In the genomic region with DNA sequence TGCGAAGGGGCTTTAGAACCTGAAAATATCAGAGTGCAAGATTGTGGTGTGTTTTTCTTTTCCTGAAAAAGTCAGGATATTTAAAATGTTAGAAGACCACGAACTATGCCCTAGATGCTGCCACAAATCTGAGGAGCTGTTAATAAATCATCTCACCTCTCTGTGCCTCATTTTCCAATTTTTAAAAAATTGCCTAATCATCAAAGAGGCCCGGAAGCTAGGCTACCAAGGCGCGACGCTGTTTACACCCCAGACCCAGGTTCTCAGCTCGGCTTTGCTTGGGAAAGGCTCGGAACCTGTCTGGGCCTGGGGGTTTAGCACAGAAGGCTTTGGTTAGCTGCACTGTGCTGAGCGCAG, we compare ENCODE assay signal across 9 cellular contexts.
DNase-seq lines count a peak whose midpoint lies in the region; ATAC-seq and TF ChIP-seq lines count a peak whose summit lies in the region.
"Had no signal": no experiment of that assay in that cellular context is flagged by ENCODE, and none has a peak within 500 bp of the region (broad histone marks: within the 10 kb centered on the region; RNA-seq: fewer than 3 reads in every experiment).

No MANE protein-coding gene starts in this region.

- no peaks in the 10 kb centered on the region for H3K9me3 Mint-ChIP-seq in activated T-cell treated with anti-CD3 and anti-CD28 coated beads, Interleukin-2, amount 50 U/mL, for 72 hours
- H3K9me3 Mint-ChIP-seq in activated naive CD8-positive, alpha-beta T cell treated with anti-CD3 and anti-CD28 coated beads, Interleukin-2, amount 50 U/mL, for 24 hours, result no peaks in the 10 kb centered on the region
- H3K9me3 Mint-ChIP-seq: activated CD4-positive, alpha-beta T cell treated with anti-CD3 and anti-CD28 coated beads, Interleukin-2, amount 10 ng/mL, durations not matched to agents 7 days and 5 days had no signal

- TF ChIP-seq CTCF in right lobe of liver (IDR thresholded peaks at IDR 0.05) (no peak), omental fat pad (IDR thresholded peaks at IDR 0.05) (no peak), colonic mucosa (IDR thresholded peaks at IDR 0.05) (no peak)

- H3K27ac Mint-ChIP-seq in activated T-cell treated with anti-CD3 and anti-CD28 coated beads, Interleukin-2, amount 50 U/mL, for 72 hours, result no peak overlapping the region
- H3K27ac Mint-ChIP-seq in activated naive CD8-positive, alpha-beta T cell treated with anti-CD3 and anti-CD28 coated beads, Interleukin-2, amount 50 U/mL, for 24 hours, result no peak overlapping the region
- H3K27ac Mint-ChIP-seq: activated CD4-positive, alpha-beta T cell treated with anti-CD3 and anti-CD28 coated beads, Interleukin-2, amount 10 ng/mL, durations not matched to agents 7 days and 5 days had no signal

- H3K4me1 ChIP-seq in right lobe of liver (no peaks in the 10 kb centered on the region), colonic mucosa (no peaks in the 10 kb centered on the region)

- intact Hi-C loops in right lobe of liver (cut with DNase I) (no loop called here), colonic mucosa (cut with DNase I) (no loop called here)

- H3K36me3 Mint-ChIP-seq in activated T-cell treated with anti-CD3 and anti-CD28 coated beads, Interleukin-2, amount 50 U/mL, for 72 hours (ENCODE audit: insufficient read depth in 2 of 2), result no peaks in the 10 kb centered on the region
- no peaks in the 10 kb centered on the region for H3K36me3 Mint-ChIP-seq in activated naive CD8-positive, alpha-beta T cell treated with anti-CD3 and anti-CD28 coated beads, Interleukin-2, amount 50 U/mL, for 24 hours (ENCODE audit: low read depth)

- H3K27me3 ChIP-seq in right lobe of liver (no peaks in the 10 kb centered on the region), colonic mucosa (no peaks in the 10 kb centered on the region)

- no peak overlapping the region for H3K9ac ChIP-seq in colonic mucosa (ENCODE audit: low read depth in 2 of 2, low read length in 2 of 2)

- H3K36me3 ChIP-seq in right lobe of liver (no peaks in the 10 kb centered on the region), colonic mucosa (no peaks in the 10 kb centered on the region)

- H3K27ac ChIP-seq in right lobe of liver (no peak overlapping the region), temporal lobe (ENCODE audit: low read depth, low read length) (peak overlapping the region; percentile 22), colonic mucosa (no peak overlapping the region)

- DNase-seq in activated T-cell treated with anti-CD3 and anti-CD28 coated beads, Interleukin-2, amount 50 U/mL, for 72 hours, result no peak
- DNase-seq in activated T-cell treated with anti-CD3 and anti-CD28 coated beads for 4 hours (no peak), right lobe of liver (no peak), omental fat pad (ENCODE audit: low spot score) (no peak), colonic mucosa (no peak)
- no peak for DNase-seq in activated naive CD8-positive, alpha-beta T cell treated with anti-CD3 and anti-CD28 coated beads, Interleukin-2, amount 50 U/mL, for 24 hours
- no peak for DNase-seq in activated CD4-positive, alpha-beta T cell treated with anti-CD3 and anti-CD28 coated beads for 1 hour

- WGBS in right lobe of liver (ENCODE audit: insufficient coverage, low coverage, low lambda C conversion rate, missing lambda C conversion rate), result 52% methylated on average over 8 of the region's 9 CpGs

- no peak for ATAC-seq in activated T-cell treated with anti-CD3 and anti-CD28 coated beads, Interleukin-2, amount 50 U/mL, for 72 hours (replicated peaks in 1 of 2)
- no peak for ATAC-seq in activated naive CD8-positive, alpha-beta T cell treated with anti-CD3 and anti-CD28 coated beads, Interleukin-2, amount 50 U/mL, for 24 hours
- ATAC-seq in right lobe of liver, result no peak
- ATAC-seq in omental fat pad (ENCODE audit: low FRiP score), result no peak

- H3K4me3 Mint-ChIP-seq in activated T-cell treated with anti-CD3 and anti-CD28 coated beads, Interleukin-2, amount 50 U/mL, for 72 hours, result peak overlapping the region; percentile 32 to 54
- H3K4me3 Mint-ChIP-seq in activated naive CD8-positive, alpha-beta T cell treated with anti-CD3 and anti-CD28 coated beads, Interleukin-2, amount 50 U/mL, for 24 hours, result peak overlapping the region; percentile 40
- H3K4me3 Mint-ChIP-seq: activated CD4-positive, alpha-beta T cell treated with anti-CD3 and anti-CD28 coated beads, Interleukin-2, amount 10 ng/mL, durations not matched to agents 7 days and 5 days had no signal

- H3K4me3 ChIP-seq in right lobe of liver, result peak overlapping the region in 2 of 3 donors; percentile 42 to 49
- no peak overlapping the region for H3K4me3 ChIP-seq in colonic mucosa

- H3K9me3 ChIP-seq in right lobe of liver (no peaks in the 10 kb centered on the region), colonic mucosa (no peaks in the 10 kb centered on the region)

- H3K27me3 Mint-ChIP-seq in activated T-cell treated with anti-CD3 and anti-CD28 coated beads, Interleukin-2, amount 50 U/mL, for 72 hours (ENCODE audit: low read depth), result peaks cover 59% of the 10 kb centered on the region
- H3K27me3 Mint-ChIP-seq in activated naive CD8-positive, alpha-beta T cell treated with anti-CD3 and anti-CD28 coated beads, Interleukin-2, amount 50 U/mL, for 24 hours, result peaks cover 18% of the 10 kb centered on the region

- H3K4me1 Mint-ChIP-seq in activated T-cell treated with anti-CD3 and anti-CD28 coated beads, Interleukin-2, amount 50 U/mL, for 72 hours (ENCODE audit: low read depth), result no peaks in the 10 kb centered on the region
- peaks cover 4% of the 10 kb centered on the region for H3K4me1 Mint-ChIP-seq in activated naive CD8-positive, alpha-beta T cell treated with anti-CD3 and anti-CD28 coated beads, Interleukin-2, amount 50 U/mL, for 24 hours
- H3K4me1 Mint-ChIP-seq: activated CD4-positive, alpha-beta T cell treated with anti-CD3 and anti-CD28 coated beads, Interleukin-2, amount 10 ng/mL, durations not matched to agents 7 days and 5 days had no signal

- no peak for TF ChIP-seq POLR2A in right lobe of liver (IDR thresholded peaks at IDR 0.05)
